1 cellular context compared by ENCODE assay signal in the genomic region with DNA sequence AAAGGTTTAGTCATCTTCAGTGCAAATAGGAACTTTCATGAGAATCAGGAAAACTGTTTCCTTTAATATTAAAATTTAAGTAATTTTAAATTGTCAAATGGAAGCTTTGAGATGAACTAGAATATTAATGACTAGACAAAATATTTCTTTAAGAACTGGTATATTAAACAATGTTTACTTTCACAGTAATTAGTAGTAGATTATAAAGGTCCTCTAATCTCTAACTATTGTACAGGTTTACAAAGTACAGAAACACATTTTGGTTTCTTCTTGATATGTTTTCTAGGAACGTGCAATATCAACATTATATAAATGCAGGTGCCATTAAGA.
TF ChIP-seq lines count a peak whose summit lies in the region.

No MANE protein-coding gene starts in this region.

TF ChIP-seq in IMR-90, 13 proteins besides CTCF, POLR2A, EP300 and RAD21:
- TF ChIP-seq FOS (IDR thresholded peaks at IDR 0.05; ENCODE audit: low read depth, low read length) (no peak), MAFK (IDR thresholded peaks at IDR 0.05; ENCODE audit: low read depth, low read length) (no peak), CEBPB (IDR thresholded peaks at IDR 0.05; ENCODE audit: low read depth, low read length) (no peak), MAZ (IDR thresholded peaks at IDR 0.05; ENCODE audit: borderline replicate concordance, low read depth, low read length) (no peak), BHLHE40 (IDR thresholded peaks at IDR 0.05; ENCODE audit: low read depth, low read length) (no peak), SMC3 (IDR thresholded peaks at IDR 0.05; ENCODE audit: low read depth, low read length) (no peak)
- TF ChIP-seq, protein P1, sequence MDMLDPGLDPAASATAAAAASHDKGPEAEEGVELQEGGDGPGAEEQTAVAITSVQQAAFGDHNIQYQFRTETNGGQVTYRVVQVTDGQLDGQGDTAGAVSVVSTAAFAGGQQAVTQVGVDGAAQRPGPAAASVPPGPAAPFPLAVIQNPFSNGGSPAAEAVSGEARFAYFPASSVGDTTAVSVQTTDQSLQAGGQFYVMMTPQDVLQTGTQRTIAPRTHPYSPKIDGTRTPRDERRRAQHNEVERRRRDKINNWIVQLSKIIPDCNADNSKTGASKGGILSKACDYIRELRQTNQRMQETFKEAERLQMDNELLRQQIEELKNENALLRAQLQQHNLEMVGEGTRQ (IDR thresholded peaks at IDR 0.05; ENCODE audit: low read depth, low read length), result no peak
- TF ChIP-seq, protein P2, sequence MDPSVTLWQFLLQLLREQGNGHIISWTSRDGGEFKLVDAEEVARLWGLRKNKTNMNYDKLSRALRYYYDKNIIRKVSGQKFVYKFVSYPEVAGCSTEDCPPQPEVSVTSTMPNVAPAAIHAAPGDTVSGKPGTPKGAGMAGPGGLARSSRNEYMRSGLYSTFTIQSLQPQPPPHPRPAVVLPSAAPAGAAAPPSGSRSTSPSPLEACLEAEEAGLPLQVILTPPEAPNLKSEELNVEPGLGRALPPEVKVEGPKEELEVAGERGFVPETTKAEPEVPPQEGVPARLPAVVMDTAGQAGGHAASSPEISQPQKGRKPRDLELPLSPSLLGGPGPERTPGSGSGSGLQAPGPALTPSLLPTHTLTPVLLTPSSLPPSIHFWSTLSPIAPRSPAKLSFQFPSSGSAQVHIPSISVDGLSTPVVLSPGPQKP (IDR thresholded peaks at IDR 0.05; ENCODE audit: borderline replicate concordance, low read depth, low read length), result no peak
